8 cellular contexts compared by ENCODE assay signal in genomic region chr17:38752930-38753506, GRCh38. TPM values are rescaled to one million over a fixed set of nuclear protein-coding genes. Genes with fewer than 3 reads are reported as not detected.
DNase-seq lines count a peak whose midpoint lies in the region; ATAC-seq and TF ChIP-seq lines count a peak whose summit lies in the region.

No MANE protein-coding gene starts in this region.

- H3K4me1 ChIP-seq in KMS-11 (ENCODE audit: low read depth, poor library complexity, severe bottlenecking) (peaks cover 33% of the 10 kb centered on the region), duodenal mucosa (ENCODE audit: control insufficient read depth in 1 of 2, insufficient read depth in 2 of 2, low read length in 2 of 2) (peaks cover 34 to 50% of the 10 kb centered on the region in 2 donors)

- H3K27ac ChIP-seq in KMS-11, result peak overlapping the region; percentile 84
- H3K27ac ChIP-seq in duodenal mucosa (ENCODE audit: low read depth, low read length), result peak overlapping the region; percentile 35
- peak overlapping the region; percentile 73 for H3K27ac ChIP-seq in neural cell (ENCODE audit: low read length)

- peak overlapping the region; percentile 33; the same call in 1 of the 2 replicates for H2AFZ ChIP-seq in KMS-11 (ENCODE audit: low read depth)
- H2AFZ ChIP-seq in neural cell (ENCODE audit: low read depth, low read length), result peak overlapping the region; percentile 45

- DNase-seq in OCI-M2 (lab: John Stamatoyannopoulos, UW; ENCODE audit: unreplicated experiment) (no peak), NCI-H2081 (lab: John Stamatoyannopoulos, UW) (no peak), NCI-H524 treated with DMSO at 0.1 percent for 48 hours (lab: John Stamatoyannopoulos, UW) (no peak)

- TF ChIP-seq CTCF in KMS-11 (conservative IDR thresholded peaks at IDR 0.05; ENCODE audit: low read depth, low read length) (no peak), neural cell (IDR thresholded peaks at IDR 0.05; ENCODE audit: poor library complexity, severe bottlenecking) (peak; percentile 28)

- H3K9me2 ChIP-seq in neural cell (ENCODE audit: insufficient read depth, low read length), result no peaks in the 10 kb centered on the region

- peak; percentile 5 for TF ChIP-seq RAD21 in neural cell (conservative IDR thresholded peaks at IDR 0.05)

- H3K9ac ChIP-seq in KMS-11 (peak overlapping the region; percentile 87), duodenal mucosa (ENCODE audit: low read depth in 1 of 2, low read length in 2 of 2) (peak overlapping the region; percentile 85 to 96), neural cell (ENCODE audit: low read length) (peak overlapping the region; percentile 82)

- H3K36me3 ChIP-seq in KMS-11 (ENCODE audit: insufficient read depth) (peaks cover 6% of the 10 kb centered on the region; the same call in 1 of the 2 replicates), duodenal mucosa (ENCODE audit: control insufficient read depth in 1 of 2, insufficient read depth in 2 of 2, low read length in 2 of 2) (peaks cover 9 to 24% of the 10 kb centered on the region in 2 donors), neural cell (ENCODE audit: insufficient read depth, low read length) (peaks cover 6% of the 10 kb centered on the region)

- H4K20me1 ChIP-seq in KMS-11 (ENCODE audit: insufficient read depth) (no peaks in the 10 kb centered on the region), neural cell (ENCODE audit: insufficient read depth) (no peaks in the 10 kb centered on the region)

- H3K79me2 ChIP-seq in KMS-11 (ENCODE audit: insufficient read depth, low read depth) (peaks cover 28% of the 10 kb centered on the region), neural cell (replicated peaks; ENCODE audit: insufficient read depth, low read length) (peaks cover 10% of the 10 kb centered on the region)

- H3F3A ChIP-seq in neural cell (ENCODE audit: insufficient read depth, low read length, poor library complexity, severe bottlenecking), result no peaks in the 10 kb centered on the region

- H3K27me3 ChIP-seq in KMS-11 (ENCODE audit: insufficient read depth, low read depth) (peaks cover 25% of the 10 kb centered on the region; the same call in 1 of the 2 replicates), duodenal mucosa (ENCODE audit: control insufficient read depth in 1 of 2, insufficient read depth in 2 of 2, low read length in 2 of 2) (peaks cover 0 to 4% of the 10 kb centered on the region in 2 donors), neural cell (ENCODE audit: insufficient read depth, low read depth, low read length) (no peaks in the 10 kb centered on the region)

- H3K9me3 ChIP-seq in duodenal mucosa (ENCODE audit: control insufficient read depth in 1 of 2, low read length in 2 of 2) (no peaks in the 10 kb centered on the region), neural cell (ENCODE audit: low read length) (no peaks in the 10 kb centered on the region)

- no peak for TF ChIP-seq EP300 in neural cell (conservative IDR thresholded peaks at IDR 0.05; ENCODE audit: poor library complexity, severe bottlenecking)

- H3K4me3 ChIP-seq in KMS-11 (IDR thresholded peaks at IDR 0.05; ENCODE audit: insufficient read depth, low read depth, low read length), result no peak overlapping the region
- peak overlapping the region; percentile 83 to 99 for H3K4me3 ChIP-seq in duodenal mucosa (ENCODE audit: low read depth in 1 of 2, low read length in 2 of 2)
- H3K4me3 ChIP-seq in neural cell (ENCODE audit: low read length), result peak overlapping the region; percentile 94

- H3K4me2 ChIP-seq in KMS-11, result peak overlapping the region; percentile 86
- peak overlapping the region; percentile 76 for H3K4me2 ChIP-seq in neural cell (ENCODE audit: low read length)

- peak; percentile 6 for ATAC-seq in GM19395 (IDR thresholded peaks at IDR 0.05; ENCODE audit: unreplicated experiment)
- no peak for ATAC-seq in GM21786 (IDR thresholded peaks at IDR 0.05; ENCODE audit: unreplicated experiment)

TF ChIP-seq in neural cell, 6 proteins besides CTCF, POLR2A, EP300 and RAD21:
- TF ChIP-seq SMC3 (conservative IDR thresholded peaks at IDR 0.05; ENCODE audit: poor library complexity) (peak; percentile 54), TAF1 (IDR thresholded peaks at IDR 0.05; ENCODE audit: low read depth) (no peak)

RNA-seq across cellular contexts. Expression of gene PSMB3, which starts 0.5 kb away (rescaled TPM):
- 300 and 338 TPM in 2 replicates for polyA plus RNA-seq in neural cell
- 94.8 and 133 TPM in 2 replicates for polyA minus RNA-seq in neural cell

RNA-seq across cellular contexts. Expression of gene PCGF2, which starts 4.9 kb away (rescaled TPM):
- 10.7 and 11.7 TPM in 2 replicates for polyA plus RNA-seq in neural cell
- polyA minus RNA-seq in neural cell, result 12.4 and 15.0 TPM in 2 replicates

RNA-seq across cellular contexts. Expression of gene CISD3, which starts 22.9 kb away (rescaled TPM):
- 0.48 and 1.2 TPM in 2 replicates for polyA plus RNA-seq in neural cell
- polyA minus RNA-seq in neural cell, result 0.73 and 1.6 TPM in 2 replicates

RNA-seq across cellular contexts. Expression of gene PIP4K2B, which starts 46.3 kb away (rescaled TPM):
- polyA plus RNA-seq in neural cell, result 164 and 187 TPM in 2 replicates
- polyA minus RNA-seq in neural cell, result 274 and 279 TPM in 2 replicates

RNA-seq across cellular contexts. Expression of gene MLLT6, which starts 47.9 kb away (rescaled TPM):
- 19.7 and 26.0 TPM in 2 replicates for polyA plus RNA-seq in neural cell
- 44.8 and 47.6 TPM in 2 replicates for polyA minus RNA-seq in neural cell
